15 cellular contexts compared by ENCODE assay signal in the genomic region with DNA sequence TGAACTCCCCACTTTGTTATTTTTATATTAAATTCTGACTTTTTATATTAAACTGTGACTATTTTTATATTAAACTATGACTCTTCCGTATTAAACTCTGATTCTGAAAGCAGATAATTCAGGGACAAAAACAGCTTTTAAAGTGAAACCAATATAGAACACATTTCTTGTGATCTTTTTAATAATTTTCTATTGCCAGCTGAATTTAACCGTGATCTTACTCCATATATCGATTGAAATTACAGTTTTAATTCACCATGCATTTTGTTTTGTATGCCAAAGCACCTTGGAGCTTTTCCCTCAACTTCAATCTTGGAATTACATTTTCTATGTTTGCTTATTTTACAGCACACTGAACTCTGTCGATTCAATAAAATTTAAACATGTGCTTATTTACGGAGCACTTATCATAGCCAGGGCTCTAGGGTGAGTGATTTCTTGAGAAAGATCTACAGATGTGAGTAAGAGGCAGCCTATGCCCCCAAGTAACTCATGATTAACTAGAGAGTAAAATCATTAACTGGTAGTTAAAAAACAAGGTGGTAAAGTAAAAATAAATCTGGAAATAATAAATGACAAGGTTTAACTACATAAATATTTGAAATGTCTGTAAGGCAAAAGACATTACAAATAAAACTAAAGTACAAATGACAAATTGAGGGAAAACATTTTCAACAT.
DNase-seq lines count a peak whose midpoint lies in the region; ATAC-seq and TF ChIP-seq lines count a peak whose summit lies in the region.
"Had no signal": no experiment of that assay in that cellular context is flagged by ENCODE, and none has a peak within 500 bp of the region (broad histone marks: within the 10 kb centered on the region; RNA-seq: fewer than 3 reads in every experiment).

No MANE protein-coding gene starts in this region.

- H3K4me1 Mint-ChIP-seq in activated T-cell treated with anti-CD3 and anti-CD28 coated beads, Interleukin-2, amount 50 U/mL, for 72 hours (ENCODE audit: low read depth), result no peaks in the 10 kb centered on the region
- H3K4me1 Mint-ChIP-seq in activated T-cell treated with anti-CD3 and anti-CD28 coated beads, Interleukin-2, amount 50 U/mL, for 24 hours (ENCODE audit: low read depth), result no peaks in the 10 kb centered on the region
- H3K4me1 Mint-ChIP-seq in nephron, result peaks cover 26% of the 10 kb centered on the region
- H3K4me1 Mint-ChIP-seq: natural killer cell; stimulated activated naive CD8-positive, alpha-beta T cell treated with anti-CD3 and anti-CD28 coated beads, Interleukin-15, amount 100 ng/mL, for 72 hours had no signal

- WGBS in esophagus muscularis mucosa, result 39% methylated on average over 5 of the region's 5 CpGs
- no CpG with 5 or more reads among the region's 5 CpGs for WGBS in trophoblast cell (ENCODE audit: extremely low coverage, insufficient coverage, insufficient read length)
- 62 to 76% methylated on average over 5 of the region's 5 CpGs for WGBS in heart right ventricle, 2 donors

- no peak for TF ChIP-seq POLR2A in esophagus muscularis mucosa (IDR thresholded peaks at IDR 0.05; ENCODE audit: low read depth)

- no peaks in the 10 kb centered on the region for H3K27me3 Mint-ChIP-seq in activated T-cell treated with anti-CD3 and anti-CD28 coated beads, Interleukin-2, amount 50 U/mL, for 72 hours (ENCODE audit: low read depth)
- peaks cover 12% of the 10 kb centered on the region for H3K27me3 Mint-ChIP-seq in activated T-cell treated with anti-CD3 and anti-CD28 coated beads, Interleukin-2, amount 50 U/mL, for 24 hours
- H3K27me3 Mint-ChIP-seq in nephron (ENCODE audit: low read depth), result no peaks in the 10 kb centered on the region
- H3K27me3 Mint-ChIP-seq: stimulated activated naive CD8-positive, alpha-beta T cell treated with anti-CD3 and anti-CD28 coated beads, Interleukin-15, amount 100 ng/mL, for 72 hours had no signal

- H2BK120ac ChIP-seq in trophoblast cell (ENCODE audit: insufficient read depth, low read length, poor library complexity), result no peak overlapping the region

- no peaks in the 10 kb centered on the region for H3K79me2 ChIP-seq in trophoblast cell (ENCODE audit: control insufficient read depth, insufficient read depth, low read length, poor library complexity)

- H3K4me2 ChIP-seq in trophoblast cell (ENCODE audit: low read length), result no peak overlapping the region

- H3K4me1 ChIP-seq in esophagus muscularis mucosa, result peaks cover 0 to 19% (median 17%) of the 10 kb centered on the region in 4 donors
- no peaks in the 10 kb centered on the region for H3K4me1 ChIP-seq in trophoblast cell (ENCODE audit: control insufficient read depth in 1 of 2, insufficient read depth in 2 of 2, low read length in 2 of 2)
- H3K4me1 ChIP-seq in heart right ventricle, result peaks cover 0 to 5% (median 0%) of the 10 kb centered on the region in 9 donors
- H3K4me1 ChIP-seq: Caco-2 had no signal

- no peaks in the 10 kb centered on the region for H3K36me3 ChIP-seq in esophagus muscularis mucosa
- no peaks in the 10 kb centered on the region for H3K36me3 ChIP-seq in trophoblast cell (ENCODE audit: control insufficient read depth in 1 of 2, insufficient read depth in 2 of 2, low read length in 2 of 2)
- no peaks in the 10 kb centered on the region for H3K36me3 ChIP-seq in heart right ventricle

- H4K8ac ChIP-seq in trophoblast cell (ENCODE audit: low read depth, low read length), result no peak overlapping the region

- no peak for TF ChIP-seq EP300 in esophagus muscularis mucosa (IDR thresholded peaks at IDR 0.05)

- no peaks in the 10 kb centered on the region for H3K9me3 Mint-ChIP-seq in activated T-cell treated with anti-CD3 and anti-CD28 coated beads, Interleukin-2, amount 50 U/mL, for 72 hours
- H3K9me3 Mint-ChIP-seq in activated T-cell treated with anti-CD3 and anti-CD28 coated beads, Interleukin-2, amount 50 U/mL, for 24 hours, result peaks cover 3% of the 10 kb centered on the region
- H3K9me3 Mint-ChIP-seq in nephron, result peaks cover 4% of the 10 kb centered on the region
- H3K9me3 Mint-ChIP-seq: natural killer cell; stimulated activated naive CD8-positive, alpha-beta T cell treated with anti-CD3 and anti-CD28 coated beads, Interleukin-15, amount 100 ng/mL, for 72 hours had no signal

- H3K79me1 ChIP-seq in trophoblast cell (ENCODE audit: low read length), result no peaks in the 10 kb centered on the region

- no peak overlapping the region for H3K14ac ChIP-seq in trophoblast cell (ENCODE audit: low read length)

- H3K4me3 Mint-ChIP-seq in activated T-cell treated with anti-CD3 and anti-CD28 coated beads, Interleukin-2, amount 50 U/mL, for 72 hours, result peak overlapping the region in 1 of 2 donors; percentile 7
- no peak overlapping the region for H3K4me3 Mint-ChIP-seq in activated T-cell treated with anti-CD3 and anti-CD28 coated beads, Interleukin-2, amount 50 U/mL, for 24 hours
- H3K4me3 Mint-ChIP-seq in nephron, result peak overlapping the region in 1 of 3 experiments; percentile 22
- H3K4me3 Mint-ChIP-seq: natural killer cell; stimulated activated naive CD8-positive, alpha-beta T cell treated with anti-CD3 and anti-CD28 coated beads, Interleukin-15, amount 100 ng/mL, for 72 hours had no signal

- no peak overlapping the region for H2BK12ac ChIP-seq in trophoblast cell (ENCODE audit: low read length)

- peak overlapping the region; percentile 38 for H3K27ac Mint-ChIP-seq in activated T-cell treated with anti-CD3 and anti-CD28 coated beads, Interleukin-2, amount 50 U/mL, for 72 hours
- no peak overlapping the region for H3K27ac Mint-ChIP-seq in activated T-cell treated with anti-CD3 and anti-CD28 coated beads, Interleukin-2, amount 50 U/mL, for 24 hours
- H3K27ac Mint-ChIP-seq in nephron, result peak overlapping the region; percentile 81 to 93 (median 90)
- H3K27ac Mint-ChIP-seq: natural killer cell; stimulated activated naive CD8-positive, alpha-beta T cell treated with anti-CD3 and anti-CD28 coated beads, Interleukin-15, amount 100 ng/mL, for 72 hours had no signal

- no peak for ATAC-seq in activated T-cell treated with anti-CD3 and anti-CD28 coated beads, Interleukin-2, amount 50 U/mL, for 72 hours (replicated peaks in 1 of 2)
- ATAC-seq in heart right ventricle, result no peak
- ATAC-seq: natural killer cell; stimulated activated naive CD8-positive, alpha-beta T cell treated with anti-CD3 and anti-CD28 coated beads, Interleukin-15, amount 100 ng/mL, for 72 hours had no signal

- no peaks in the 10 kb centered on the region for H3K36me3 Mint-ChIP-seq in activated T-cell treated with anti-CD3 and anti-CD28 coated beads, Interleukin-2, amount 50 U/mL, for 72 hours (ENCODE audit: insufficient read depth in 2 of 2)
- no peaks in the 10 kb centered on the region for H3K36me3 Mint-ChIP-seq in activated T-cell treated with anti-CD3 and anti-CD28 coated beads, Interleukin-2, amount 50 U/mL, for 24 hours (ENCODE audit: low read depth)
- H3K36me3 Mint-ChIP-seq in nephron (ENCODE audit: low read depth), result no peaks in the 10 kb centered on the region
- H3K36me3 Mint-ChIP-seq: natural killer cell had no signal

- no peak overlapping the region for H3K4ac ChIP-seq in trophoblast cell (ENCODE audit: low read depth, low read length)

- H3K4me3 ChIP-seq in esophagus muscularis mucosa (peak overlapping the region; percentile 23 to 39 (median 29)), trophoblast cell (ENCODE audit: low read depth, low read length) (no peak overlapping the region), heart right ventricle (peak overlapping the region in 3 of 10 donors; percentile 6 to 23 (median 13))
- H3K4me3 ChIP-seq: dorsolateral prefrontal cortex had no signal

- no peak overlapping the region for H3K18ac ChIP-seq in trophoblast cell (ENCODE audit: low read length)

- no peak overlapping the region for H3K9ac ChIP-seq in trophoblast cell (ENCODE audit: low read length)

- H3K9me3 ChIP-seq in esophagus muscularis mucosa, result no peaks in the 10 kb centered on the region
- H3K9me3 ChIP-seq in trophoblast cell (ENCODE audit: insufficient read depth, low read depth, low read length), result no peaks in the 10 kb centered on the region
- no peaks in the 10 kb centered on the region for H3K9me3 ChIP-seq in heart right ventricle
- H3K9me3 ChIP-seq: Caco-2 had no signal

- no peak overlapping the region for H3K23ac ChIP-seq in trophoblast cell (ENCODE audit: low read length)

- H2AK5ac ChIP-seq in trophoblast cell (ENCODE audit: low read length), result no peak overlapping the region

- H3K27ac ChIP-seq in esophagus muscularis mucosa (replicated peaks in 1 of 4) (peak overlapping the region; percentile 28 to 71 (median 64)), trophoblast cell (ENCODE audit: low read depth, low read length) (no peak overlapping the region), heart right ventricle (no peak overlapping the region)
- H3K27ac ChIP-seq: dorsolateral prefrontal cortex had no signal

- H3K27me3 ChIP-seq in esophagus muscularis mucosa (no peaks in the 10 kb centered on the region), trophoblast cell (ENCODE audit: insufficient read depth, low read length) (no peaks in the 10 kb centered on the region), heart right ventricle (peaks cover 0 to 8% (median 0%) of the 10 kb centered on the region in 7 donors)

- no peak overlapping the region for H2AFZ ChIP-seq in trophoblast cell (ENCODE audit: insufficient read depth, low read length, poor library complexity)

- H4K91ac ChIP-seq in trophoblast cell (ENCODE audit: low read depth, low read length), result no peak overlapping the region

- TF ChIP-seq CTCF in esophagus muscularis mucosa (IDR thresholded peaks at IDR 0.05), result no peak
- TF ChIP-seq CTCF in nephron (IDR thresholded peaks at IDR 0.05; ENCODE audit: unreplicated experiment in 3 of 3), result no peak
- no peak for TF ChIP-seq CTCF in heart right ventricle (IDR thresholded peaks at IDR 0.05)

- intact Hi-C loops in esophagus muscularis mucosa (cut with DNase I) (no loop called here), heart right ventricle (cut with DNase I) (no loop called here)

- no peak for DNase-seq in activated T-cell treated with anti-CD3 and anti-CD28 coated beads, Interleukin-2, amount 50 U/mL, for 72 hours
- DNase-seq in activated T-cell treated with anti-CD3 and anti-CD28 coated beads, Interleukin-2, amount 50 U/mL, for 24 hours, result no peak
- no peak for DNase-seq in esophagus muscularis mucosa (ENCODE audit: extremely low spot score)
- no peak for DNase-seq in trophoblast cell
- no peak for DNase-seq in NCI-H345 (lab: John Stamatoyannopoulos, UW)
- DNase-seq in heart right ventricle, result no peak
- no peak for DNase-seq in NCI-H82 treated with DMSO at 0.1 percent for 48 hours (lab: John Stamatoyannopoulos, UW; ENCODE audit: unreplicated experiment)
- DNase-seq: activated CD4-positive, alpha-beta T cell treated with anti-CD3 and anti-CD28 coated beads for 48 hours; activated T-cell treated with anti-CD3 and anti-CD28 coated beads, Interleukin-2, amount 50 U/mL, for 48 hours; anterior cingulate cortex; Caco-2; dorsolateral prefrontal cortex; natural killer cell; stimulated activated naive CD8-positive, alpha-beta T cell treated with anti-CD3 and anti-CD28 coated beads, Interleukin-15, amount 100 ng/mL, for 72 hours had no signal

- H2BK5ac ChIP-seq in trophoblast cell (ENCODE audit: low read depth, low read length, poor library complexity), result no peak overlapping the region

- no peak overlapping the region for H4K12ac ChIP-seq in trophoblast cell (ENCODE audit: low read depth, low read length)

Comparison
In these comparisons a context has a peak if more than half of its experiments do, and no peak if none do; other contexts are left out.
1. H3K27ac ChIP-seq: peak in esophagus muscularis mucosa (4 of 4); none in trophoblast cell (single experiment) and heart right ventricle (0 of 10).